Comparison of ENCODE assay signal across 1 cellular context in the genomic region with DNA sequence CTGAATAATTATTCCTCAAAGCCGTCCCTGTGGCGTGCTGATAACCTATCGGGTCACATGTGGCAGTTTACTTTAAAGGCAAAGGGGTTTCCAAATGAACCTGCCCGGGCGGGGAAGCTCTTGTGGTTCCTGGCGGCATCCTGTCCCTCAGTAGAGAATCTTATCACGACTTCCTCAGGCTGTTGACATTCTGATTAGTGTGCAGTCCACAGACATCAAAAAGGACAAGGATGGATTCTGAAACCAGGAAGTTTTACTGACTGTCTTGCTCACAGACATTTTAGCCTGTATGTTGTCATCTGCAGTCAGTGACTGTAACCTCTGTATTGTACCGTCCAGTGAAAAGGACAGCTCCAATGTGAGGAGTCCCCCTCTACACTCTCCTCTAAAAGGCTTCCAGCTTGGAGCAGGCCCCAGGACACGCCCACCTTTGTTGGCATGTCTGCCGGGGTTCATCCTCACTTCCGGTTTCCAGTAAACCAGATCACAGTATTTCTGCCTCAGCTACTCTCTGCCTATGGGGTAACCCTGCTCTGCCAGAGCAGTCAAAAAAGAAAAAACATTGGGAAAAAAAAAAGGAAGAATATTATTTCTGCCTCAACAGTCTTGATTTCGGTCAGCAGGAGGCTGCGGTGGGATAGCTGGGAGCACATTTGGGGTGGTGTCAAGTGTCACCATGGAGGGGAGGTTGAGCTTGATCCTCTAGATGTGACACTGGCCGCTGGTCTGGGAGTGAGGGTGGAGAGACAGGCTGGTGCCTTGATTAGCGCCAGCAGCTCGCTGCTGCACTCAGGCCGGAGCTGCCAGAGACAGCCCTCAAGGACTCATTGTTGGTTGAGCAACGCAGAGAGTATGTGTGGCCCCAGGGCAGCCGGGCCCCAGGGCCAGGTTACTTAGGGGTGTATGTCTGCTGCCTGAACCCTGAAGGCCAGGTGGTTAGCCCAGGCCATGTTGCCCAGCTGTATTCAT.
TF ChIP-seq lines count a peak whose summit lies in the region.

No MANE protein-coding gene starts in this region.

TF ChIP-seq in HepG2, 621 proteins besides CTCF, POLR2A, EP300 and RAD21 (continued from another document and continues in another):
- TF ChIP-seq, protein P1, sequence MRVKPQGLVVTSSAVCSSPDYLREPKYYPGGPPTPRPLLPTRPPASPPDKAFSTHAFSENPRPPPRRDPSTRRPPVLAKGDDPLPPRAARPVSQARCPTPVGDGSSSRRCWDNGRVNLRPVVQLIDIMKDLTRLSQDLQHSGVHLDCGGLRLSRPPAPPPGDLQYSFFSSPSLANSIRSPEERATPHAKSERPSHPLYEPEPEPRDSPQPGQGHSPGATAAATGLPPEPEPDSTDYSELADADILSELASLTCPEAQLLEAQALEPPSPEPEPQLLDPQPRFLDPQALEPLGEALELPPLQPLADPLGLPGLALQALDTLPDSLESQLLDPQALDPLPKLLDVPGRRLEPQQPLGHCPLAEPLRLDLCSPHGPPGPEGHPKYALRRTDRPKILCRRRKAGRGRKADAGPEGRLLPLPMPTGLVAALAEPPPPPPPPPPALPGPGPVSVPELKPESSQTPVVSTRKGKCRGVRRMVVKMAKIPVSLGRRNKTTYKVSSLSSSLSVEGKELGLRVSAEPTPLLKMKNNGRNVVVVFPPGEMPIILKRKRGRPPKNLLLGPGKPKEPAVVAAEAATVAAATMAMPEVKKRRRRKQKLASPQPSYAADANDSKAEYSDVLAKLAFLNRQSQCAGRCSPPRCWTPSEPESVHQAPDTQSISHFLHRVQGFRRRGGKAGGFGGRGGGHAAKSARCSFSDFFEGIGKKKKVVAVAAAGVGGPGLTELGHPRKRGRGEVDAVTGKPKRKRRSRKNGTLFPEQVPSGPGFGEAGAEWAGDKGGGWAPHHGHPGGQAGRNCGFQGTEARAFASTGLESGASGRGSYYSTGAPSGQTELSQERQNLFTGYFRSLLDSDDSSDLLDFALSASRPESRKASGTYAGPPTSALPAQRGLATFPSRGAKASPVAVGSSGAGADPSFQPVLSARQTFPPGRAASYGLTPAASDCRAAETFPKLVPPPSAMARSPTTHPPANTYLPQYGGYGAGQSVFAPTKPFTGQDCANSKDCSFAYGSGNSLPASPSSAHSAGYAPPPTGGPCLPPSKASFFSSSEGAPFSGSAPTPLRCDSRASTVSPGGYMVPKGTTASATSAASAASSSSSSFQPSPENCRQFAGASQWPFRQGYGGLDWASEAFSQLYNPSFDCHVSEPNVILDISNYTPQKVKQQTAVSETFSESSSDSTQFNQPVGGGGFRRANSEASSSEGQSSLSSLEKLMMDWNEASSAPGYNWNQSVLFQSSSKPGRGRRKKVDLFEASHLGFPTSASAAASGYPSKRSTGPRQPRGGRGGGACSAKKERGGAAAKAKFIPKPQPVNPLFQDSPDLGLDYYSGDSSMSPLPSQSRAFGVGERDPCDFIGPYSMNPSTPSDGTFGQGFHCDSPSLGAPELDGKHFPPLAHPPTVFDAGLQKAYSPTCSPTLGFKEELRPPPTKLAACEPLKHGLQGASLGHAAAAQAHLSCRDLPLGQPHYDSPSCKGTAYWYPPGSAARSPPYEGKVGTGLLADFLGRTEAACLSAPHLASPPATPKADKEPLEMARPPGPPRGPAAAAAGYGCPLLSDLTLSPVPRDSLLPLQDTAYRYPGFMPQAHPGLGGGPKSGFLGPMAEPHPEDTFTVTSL (CRISPR knock-in tag; IDR thresholded peaks at IDR 0.05; ENCODE audit: borderline replicate concordance) = peak; percentile 12; the same call in 1 of the 2 replicates
- TF ChIP-seq FOXK2 (IDR thresholded peaks at IDR 0.05) (peak; percentile 33; the same call in 1 of the 2 replicates), RFX5 (IDR thresholded peaks at IDR 0.05; ENCODE audit: low read depth, low read length) (no peak), PPARG (CRISPR knock-in tag; conservative IDR thresholded peaks at IDR 0.05) (0 out of 2 replicates have a peak, but pooled peaks have one; percentile 34), ELF1 (CRISPR knock-in tag; IDR thresholded peaks at IDR 0.05) (peak; percentile 89), NR2F1 (CRISPR knock-in tag; IDR thresholded peaks at IDR 0.05) (no peak), AHR (CRISPR knock-in tag; IDR thresholded peaks at IDR 0.05) (no peak), SETDB1 (CRISPR knock-in tag; IDR thresholded peaks at IDR 0.05; ENCODE audit: borderline replicate concordance) (no peak), RXRB (CRISPR knock-in tag; IDR thresholded peaks at IDR 0.05; ENCODE audit: borderline replicate concordance) (peak; percentile 43; the same call in 1 of the 2 replicates), MTA3 (CRISPR knock-in tag; IDR thresholded peaks at IDR 0.05) (no peak), ERF (CRISPR knock-in tag; IDR thresholded peaks at IDR 0.05) (no peak), NCOR1 (IDR thresholded peaks at IDR 0.05; ENCODE audit: borderline replicate concordance, low read length) (no peak), SUZ12 (IDR thresholded peaks at IDR 0.05; ENCODE audit: low read depth, low read length) (no peak), ZEB1 (IDR thresholded peaks at IDR 0.05; ENCODE audit: insufficient replicate concordance, low read depth) (no peak), NCOA2 (CRISPR knock-in tag; IDR thresholded peaks at IDR 0.05) (peak; percentile 89), ISL2 (CRISPR knock-in tag; IDR thresholded peaks at IDR 0.05) (peak; percentile 89), ZNF589 (CRISPR knock-in tag; conservative IDR thresholded peaks at IDR 0.05) (no peak), ZNF563 (CRISPR knock-in tag; IDR thresholded peaks at IDR 0.05) (peak; percentile 31; the same call in 1 of the 2 replicates), ZNF816 (CRISPR knock-in tag; IDR thresholded peaks at IDR 0.05; ENCODE audit: borderline replicate concordance) (no peak), ONECUT2 (CRISPR knock-in tag; IDR thresholded peaks at IDR 0.05) (no peak), HDAC1 (CRISPR knock-in tag; IDR thresholded peaks at IDR 0.05) (0 out of 2 replicates have a peak, but pooled peaks have one; percentile 32), MEIS2 (CRISPR knock-in tag; IDR thresholded peaks at IDR 0.05) (0 out of 2 replicates have a peak, but pooled peaks have one; percentile 9), ZNF616 (CRISPR knock-in tag; IDR thresholded peaks at IDR 0.05; ENCODE audit: low read depth) (0 out of 2 replicates have a peak, but pooled peaks have one; percentile 52), NFKB2 (CRISPR knock-in tag; IDR thresholded peaks at IDR 0.05; ENCODE audit: borderline replicate concordance) (no peak), ZBTB1 (CRISPR knock-in tag; IDR thresholded peaks at IDR 0.05; ENCODE audit: borderline replicate concordance) (no peak)
- TF ChIP-seq, protein P2, sequence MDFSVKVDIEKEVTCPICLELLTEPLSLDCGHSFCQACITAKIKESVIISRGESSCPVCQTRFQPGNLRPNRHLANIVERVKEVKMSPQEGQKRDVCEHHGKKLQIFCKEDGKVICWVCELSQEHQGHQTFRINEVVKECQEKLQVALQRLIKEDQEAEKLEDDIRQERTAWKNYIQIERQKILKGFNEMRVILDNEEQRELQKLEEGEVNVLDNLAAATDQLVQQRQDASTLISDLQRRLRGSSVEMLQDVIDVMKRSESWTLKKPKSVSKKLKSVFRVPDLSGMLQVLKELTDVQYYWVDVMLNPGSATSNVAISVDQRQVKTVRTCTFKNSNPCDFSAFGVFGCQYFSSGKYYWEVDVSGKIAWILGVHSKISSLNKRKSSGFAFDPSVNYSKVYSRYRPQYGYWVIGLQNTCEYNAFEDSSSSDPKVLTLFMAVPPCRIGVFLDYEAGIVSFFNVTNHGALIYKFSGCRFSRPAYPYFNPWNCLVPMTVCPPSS (IDR thresholded peaks at IDR 0.05) = no peak
- TF ChIP-seq, protein P3, sequence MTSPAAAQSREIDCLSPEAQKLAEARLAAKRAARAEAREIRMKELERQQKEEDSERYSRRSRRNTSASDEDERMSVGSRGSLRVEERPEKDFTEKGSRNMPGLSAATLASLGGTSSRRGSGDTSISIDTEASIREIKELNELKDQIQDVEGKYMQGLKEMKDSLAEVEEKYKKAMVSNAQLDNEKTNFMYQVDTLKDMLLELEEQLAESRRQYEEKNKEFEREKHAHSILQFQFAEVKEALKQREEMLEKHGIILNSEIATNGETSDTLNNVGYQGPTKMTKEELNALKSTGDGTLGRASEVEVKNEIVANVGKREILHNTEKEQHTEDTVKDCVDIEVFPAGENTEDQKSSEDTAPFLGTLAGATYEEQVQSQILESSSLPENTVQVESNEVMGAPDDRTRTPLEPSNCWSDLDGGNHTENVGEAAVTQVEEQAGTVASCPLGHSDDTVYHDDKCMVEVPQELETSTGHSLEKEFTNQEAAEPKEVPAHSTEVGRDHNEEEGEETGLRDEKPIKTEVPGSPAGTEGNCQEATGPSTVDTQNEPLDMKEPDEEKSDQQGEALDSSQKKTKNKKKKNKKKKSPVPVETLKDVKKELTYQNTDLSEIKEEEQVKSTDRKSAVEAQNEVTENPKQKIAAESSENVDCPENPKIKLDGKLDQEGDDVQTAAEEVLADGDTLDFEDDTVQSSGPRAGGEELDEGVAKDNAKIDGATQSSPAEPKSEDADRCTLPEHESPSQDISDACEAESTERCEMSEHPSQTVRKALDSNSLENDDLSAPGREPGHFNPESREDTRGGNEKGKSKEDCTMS (CRISPR knock-in tag; conservative IDR thresholded peaks at IDR 0.05) = no peak
- TF ChIP-seq, protein P4, sequence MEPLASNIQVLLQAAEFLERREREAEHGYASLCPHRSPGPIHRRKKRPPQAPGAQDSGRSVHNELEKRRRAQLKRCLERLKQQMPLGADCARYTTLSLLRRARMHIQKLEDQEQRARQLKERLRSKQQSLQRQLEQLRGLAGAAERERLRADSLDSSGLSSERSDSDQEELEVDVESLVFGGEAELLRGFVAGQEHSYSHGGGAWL (CRISPR knock-in tag; IDR thresholded peaks at IDR 0.05) = peak; percentile 60; the same call in 1 of the 2 replicates
- TF ChIP-seq, protein P5, sequence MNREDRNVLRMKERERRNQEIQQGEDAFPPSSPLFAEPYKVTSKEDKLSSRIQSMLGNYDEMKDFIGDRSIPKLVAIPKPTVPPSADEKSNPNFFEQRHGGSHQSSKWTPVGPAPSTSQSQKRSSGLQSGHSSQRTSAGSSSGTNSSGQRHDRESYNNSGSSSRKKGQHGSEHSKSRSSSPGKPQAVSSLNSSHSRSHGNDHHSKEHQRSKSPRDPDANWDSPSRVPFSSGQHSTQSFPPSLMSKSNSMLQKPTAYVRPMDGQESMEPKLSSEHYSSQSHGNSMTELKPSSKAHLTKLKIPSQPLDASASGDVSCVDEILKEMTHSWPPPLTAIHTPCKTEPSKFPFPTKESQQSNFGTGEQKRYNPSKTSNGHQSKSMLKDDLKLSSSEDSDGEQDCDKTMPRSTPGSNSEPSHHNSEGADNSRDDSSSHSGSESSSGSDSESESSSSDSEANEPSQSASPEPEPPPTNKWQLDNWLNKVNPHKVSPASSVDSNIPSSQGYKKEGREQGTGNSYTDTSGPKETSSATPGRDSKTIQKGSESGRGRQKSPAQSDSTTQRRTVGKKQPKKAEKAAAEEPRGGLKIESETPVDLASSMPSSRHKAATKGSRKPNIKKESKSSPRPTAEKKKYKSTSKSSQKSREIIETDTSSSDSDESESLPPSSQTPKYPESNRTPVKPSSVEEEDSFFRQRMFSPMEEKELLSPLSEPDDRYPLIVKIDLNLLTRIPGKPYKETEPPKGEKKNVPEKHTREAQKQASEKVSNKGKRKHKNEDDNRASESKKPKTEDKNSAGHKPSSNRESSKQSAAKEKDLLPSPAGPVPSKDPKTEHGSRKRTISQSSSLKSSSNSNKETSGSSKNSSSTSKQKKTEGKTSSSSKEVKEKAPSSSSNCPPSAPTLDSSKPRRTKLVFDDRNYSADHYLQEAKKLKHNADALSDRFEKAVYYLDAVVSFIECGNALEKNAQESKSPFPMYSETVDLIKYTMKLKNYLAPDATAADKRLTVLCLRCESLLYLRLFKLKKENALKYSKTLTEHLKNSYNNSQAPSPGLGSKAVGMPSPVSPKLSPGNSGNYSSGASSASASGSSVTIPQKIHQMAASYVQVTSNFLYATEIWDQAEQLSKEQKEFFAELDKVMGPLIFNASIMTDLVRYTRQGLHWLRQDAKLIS (CRISPR knock-in tag; IDR thresholded peaks at IDR 0.05) = no peak
- TF ChIP-seq, protein P6, sequence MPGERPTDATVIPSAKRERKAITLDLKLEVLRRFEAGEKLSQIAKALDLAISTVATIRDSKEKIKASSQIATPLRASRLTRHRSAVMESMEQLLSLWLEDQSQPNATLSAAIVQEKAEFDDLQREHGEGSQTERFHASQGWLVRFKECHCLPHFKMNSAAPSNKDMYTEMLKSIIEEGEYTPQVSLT (CRISPR knock-in tag; IDR thresholded peaks at IDR 0.05; ENCODE audit: borderline replicate concordance, low read depth) = 0 out of 2 replicates have a peak, but pooled peaks have one; percentile 70
- TF ChIP-seq, protein P7, sequence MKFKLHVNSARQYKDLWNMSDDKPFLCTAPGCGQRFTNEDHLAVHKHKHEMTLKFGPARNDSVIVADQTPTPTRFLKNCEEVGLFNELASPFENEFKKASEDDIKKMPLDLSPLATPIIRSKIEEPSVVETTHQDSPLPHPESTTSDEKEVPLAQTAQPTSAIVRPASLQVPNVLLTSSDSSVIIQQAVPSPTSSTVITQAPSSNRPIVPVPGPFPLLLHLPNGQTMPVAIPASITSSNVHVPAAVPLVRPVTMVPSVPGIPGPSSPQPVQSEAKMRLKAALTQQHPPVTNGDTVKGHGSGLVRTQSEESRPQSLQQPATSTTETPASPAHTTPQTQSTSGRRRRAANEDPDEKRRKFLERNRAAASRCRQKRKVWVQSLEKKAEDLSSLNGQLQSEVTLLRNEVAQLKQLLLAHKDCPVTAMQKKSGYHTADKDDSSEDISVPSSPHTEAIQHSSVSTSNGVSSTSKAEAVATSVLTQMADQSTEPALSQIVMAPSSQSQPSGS (CRISPR knock-in tag; IDR thresholded peaks at IDR 0.05) = peak; percentile 42
- TF ChIP-seq, protein P8, sequence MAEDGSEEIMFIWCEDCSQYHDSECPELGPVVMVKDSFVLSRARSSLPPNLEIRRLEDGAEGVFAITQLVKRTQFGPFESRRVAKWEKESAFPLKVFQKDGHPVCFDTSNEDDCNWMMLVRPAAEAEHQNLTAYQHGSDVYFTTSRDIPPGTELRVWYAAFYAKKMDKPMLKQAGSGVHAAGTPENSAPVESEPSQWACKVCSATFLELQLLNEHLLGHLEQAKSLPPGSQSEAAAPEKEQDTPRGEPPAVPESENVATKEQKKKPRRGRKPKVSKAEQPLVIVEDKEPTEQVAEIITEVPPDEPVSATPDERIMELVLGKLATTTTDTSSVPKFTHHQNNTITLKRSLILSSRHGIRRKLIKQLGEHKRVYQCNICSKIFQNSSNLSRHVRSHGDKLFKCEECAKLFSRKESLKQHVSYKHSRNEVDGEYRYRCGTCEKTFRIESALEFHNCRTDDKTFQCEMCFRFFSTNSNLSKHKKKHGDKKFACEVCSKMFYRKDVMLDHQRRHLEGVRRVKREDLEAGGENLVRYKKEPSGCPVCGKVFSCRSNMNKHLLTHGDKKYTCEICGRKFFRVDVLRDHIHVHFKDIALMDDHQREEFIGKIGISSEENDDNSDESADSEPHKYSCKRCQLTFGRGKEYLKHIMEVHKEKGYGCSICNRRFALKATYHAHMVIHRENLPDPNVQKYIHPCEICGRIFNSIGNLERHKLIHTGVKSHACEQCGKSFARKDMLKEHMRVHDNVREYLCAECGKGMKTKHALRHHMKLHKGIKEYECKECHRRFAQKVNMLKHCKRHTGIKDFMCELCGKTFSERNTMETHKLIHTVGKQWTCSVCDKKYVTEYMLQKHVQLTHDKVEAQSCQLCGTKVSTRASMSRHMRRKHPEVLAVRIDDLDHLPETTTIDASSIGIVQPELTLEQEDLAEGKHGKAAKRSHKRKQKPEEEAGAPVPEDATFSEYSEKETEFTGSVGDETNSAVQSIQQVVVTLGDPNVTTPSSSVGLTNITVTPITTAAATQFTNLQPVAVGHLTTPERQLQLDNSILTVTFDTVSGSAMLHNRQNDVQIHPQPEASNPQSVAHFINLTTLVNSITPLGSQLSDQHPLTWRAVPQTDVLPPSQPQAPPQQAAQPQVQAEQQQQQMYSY (CRISPR knock-in tag; IDR thresholded peaks at IDR 0.05) = no peak; the same call in 1 of the 2 replicates
- TF ChIP-seq, protein P9, sequence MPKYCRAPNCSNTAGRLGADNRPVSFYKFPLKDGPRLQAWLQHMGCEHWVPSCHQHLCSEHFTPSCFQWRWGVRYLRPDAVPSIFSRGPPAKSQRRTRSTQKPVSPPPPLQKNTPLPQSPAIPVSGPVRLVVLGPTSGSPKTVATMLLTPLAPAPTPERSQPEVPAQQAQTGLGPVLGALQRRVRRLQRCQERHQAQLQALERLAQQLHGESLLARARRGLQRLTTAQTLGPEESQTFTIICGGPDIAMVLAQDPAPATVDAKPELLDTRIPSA (CRISPR knock-in tag; IDR thresholded peaks at IDR 0.05; ENCODE audit: borderline replicate concordance) = no peak
